Comparison of ENCODE assay signal across 1 cellular context in genomic region chr2:74835831-74836674, GRCh38.
TF ChIP-seq lines count a peak whose summit lies in the region.

No MANE protein-coding gene starts in this region.

TF ChIP-seq in HepG2, 621 proteins besides CTCF, POLR2A, EP300 and RAD21 (continued from another document and continues in another):
- TF ChIP-seq ZBTB4 (CRISPR knock-in tag; IDR thresholded peaks at IDR 0.05; ENCODE audit: borderline replicate concordance) (no peak), MYC (CRISPR knock-in tag; IDR thresholded peaks at IDR 0.05; ENCODE audit: borderline replicate concordance) (no peak), MXI1 (IDR thresholded peaks at IDR 0.05; ENCODE audit: borderline replicate concordance, low read depth, low read length) (peak; percentile 78; the same call in 2 of the 3 replicates), ZNF597 (CRISPR knock-in tag; IDR thresholded peaks at IDR 0.05) (no peak), FOXK1 (CRISPR knock-in tag; IDR thresholded peaks at IDR 0.05; ENCODE audit: borderline replicate concordance, low read depth) (peak; percentile 48; the same call in 1 of the 2 replicates), REL (CRISPR knock-in tag; conservative IDR thresholded peaks at IDR 0.05) (no peak), TGIF2 (CRISPR knock-in tag; IDR thresholded peaks at IDR 0.05) (peak; percentile 99), GABPB1 (CRISPR knock-in tag; IDR thresholded peaks at IDR 0.05) (no peak), AHDC1 (CRISPR knock-in tag; IDR thresholded peaks at IDR 0.05; ENCODE audit: borderline replicate concordance) (peak; percentile 27; the same call in 1 of the 2 replicates), FOXP4 (CRISPR knock-in tag; IDR thresholded peaks at IDR 0.05) (no peak), REST (IDR thresholded peaks at IDR 0.05; ENCODE audit: borderline replicate concordance in 1 of 2, low read depth in 1 of 2, low read length in 2 of 2) (no peak), U2AF2 (IDR thresholded peaks at IDR 0.05; ENCODE audit: low read depth, low read length) (no peak), ZNF382 (CRISPR knock-in tag; IDR thresholded peaks at IDR 0.05; ENCODE audit: borderline replicate concordance) (no peak), ETV6 (CRISPR knock-in tag; conservative IDR thresholded peaks at IDR 0.05) (no peak), ZNF740 (CRISPR knock-in tag; IDR thresholded peaks at IDR 0.05) (no peak), TMF1 (CRISPR knock-in tag; IDR thresholded peaks at IDR 0.05; ENCODE audit: low read depth) (no peak), NFAT5 (CRISPR knock-in tag; IDR thresholded peaks at IDR 0.05) (no peak), PBX2 (CRISPR knock-in tag; IDR thresholded peaks at IDR 0.05) (peak; percentile 44; the same call in 1 of the 2 replicates), PAXIP1 (CRISPR knock-in tag; conservative IDR thresholded peaks at IDR 0.05) (no peak), SUZ12 (IDR thresholded peaks at IDR 0.05; ENCODE audit: low read depth, low read length) (no peak)
